13 cellular contexts compared by ENCODE assay signal in the genomic region with DNA sequence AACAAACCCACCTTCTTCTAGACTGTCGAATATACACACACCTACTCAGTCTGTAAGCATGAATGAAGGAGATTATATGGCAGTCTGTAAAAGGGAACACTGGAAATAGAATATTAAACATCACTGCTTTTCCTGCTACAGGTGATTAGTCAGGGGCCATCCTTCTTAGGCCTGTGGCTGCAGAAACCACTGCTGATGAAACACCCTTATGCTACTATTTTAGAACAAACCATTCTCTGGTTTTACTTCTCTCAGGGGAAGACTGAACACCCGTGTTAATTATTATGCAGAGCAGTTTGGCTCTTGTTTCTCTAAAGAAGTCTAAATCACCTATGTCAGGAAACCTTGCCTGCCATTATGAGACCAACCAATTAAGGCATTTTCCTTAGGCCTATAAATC.
DNase-seq lines count a peak whose midpoint lies in the region; ATAC-seq and TF ChIP-seq lines count a peak whose summit lies in the region.
"Had no signal": no experiment of that assay in that cellular context is flagged by ENCODE, and none has a peak within 500 bp of the region (broad histone marks: within the 10 kb centered on the region; RNA-seq: fewer than 3 reads in every experiment).

No MANE protein-coding gene starts in this region.

- no peaks in the 10 kb centered on the region for H3K27me3 Mint-ChIP-seq in natural killer cell (ENCODE audit: low read depth in 2 of 2)

- in situ Hi-C loops in G401 (cut with HindIII; ENCODE audit: low sequenced_read_pairs): no loop called here

- H3K27ac ChIP-seq in SJCRH30: no peak overlapping the region
- H3K27ac ChIP-seq: 22Rv1, upper lobe of left lung had no signal

- DNase-seq in NK-92 treated with Interleukin-12 subunit alpha and Interleukin-12 subunit beta, amount 100 ng/mL, for 24 hours (lab: John Stamatoyannopoulos, UW): peak; percentile 11
- DNase-seq in NK-92 (lab: John Stamatoyannopoulos, UW; ENCODE audit: unreplicated experiment): no peak
- no peak for DNase-seq in natural killer cell
- no peak for DNase-seq in G401 (ENCODE audit: low spot score)
- DNase-seq in HCEC 1CT: no peak
- DNase-seq in SJCRH30: no peak
- DNase-seq: activated naive CD4-positive, alpha-beta T cell treated with anti-CD3 and anti-CD28 coated beads for 36 hours; NCI-H1417 treated with DMSO at 0.1 percent for 48 hours; upper lobe of left lung had no signal

- H3K4me3 Mint-ChIP-seq in natural killer cell: no peak overlapping the region
- H3K4me3 Mint-ChIP-seq: activated naive CD4-positive, alpha-beta T cell treated with anti-CD3 and anti-CD28 coated beads for 36 hours had no signal

- intact Hi-C loops in natural killer cell (cut with micrococcal nuclease): no loop called here

- no peaks in the 10 kb centered on the region for H3K36me3 ChIP-seq in SJCRH30
- H3K36me3 ChIP-seq: upper lobe of left lung had no signal

- H3K36me3 Mint-ChIP-seq in natural killer cell: peaks cover 10% of the 10 kb centered on the region

- TF ChIP-seq CTCF in natural killer cell (IDR thresholded peaks at IDR 0.05): no peak

- peak overlapping the region; percentile 5 to 15 for H3K27ac Mint-ChIP-seq in natural killer cell
- H3K27ac Mint-ChIP-seq: activated naive CD4-positive, alpha-beta T cell treated with anti-CD3 and anti-CD28 coated beads for 36 hours had no signal

- H3K4me1 Mint-ChIP-seq in natural killer cell: peaks cover 24 to 25% of the 10 kb centered on the region in 2 donors

- H3K27me3 ChIP-seq in SJCRH30: no peaks in the 10 kb centered on the region
- H3K27me3 ChIP-seq: upper lobe of left lung had no signal

- H3K4me3 ChIP-seq in SJCRH30: no peak overlapping the region
- H3K4me3 ChIP-seq: upper lobe of left lung had no signal

- no peaks in the 10 kb centered on the region for H3K9me3 ChIP-seq in SJCRH30 (replicated peaks)

- peak; percentile 83 for ATAC-seq in HG02588 (IDR thresholded peaks at IDR 0.05; ENCODE audit: unreplicated experiment)
- peak; percentile 69 for ATAC-seq in HG03521 (IDR thresholded peaks at IDR 0.05; ENCODE audit: unreplicated experiment)
- ATAC-seq in natural killer cell: peak in 2 of 3 donors; percentile 36 to 53
- ATAC-seq: left lobe of liver had no signal

- H3K4me1 ChIP-seq in SJCRH30: no peaks in the 10 kb centered on the region; the same call in 1 of the 2 replicates

- H3K9me3 Mint-ChIP-seq in natural killer cell: peaks cover 3 to 9% of the 10 kb centered on the region in 2 donors
